ENCODE assay signal across 1 cellular context in genomic region chr20:1427457-1428054, GRCh38.
TF ChIP-seq lines count a peak whose summit lies in the region.

No MANE protein-coding gene starts in this region.

TF ChIP-seq in H1, 55 proteins besides CTCF, POLR2A, EP300 and RAD21 (continued from another document):
- TF ChIP-seq ATF2 (IDR thresholded peaks at IDR 0.05; ENCODE audit: low read length) (peak; percentile 64; the same call in 1 of the 2 replicates), CHD7 (IDR thresholded peaks at IDR 0.05; ENCODE audit: insufficient replicate concordance, low read length) (peak; percentile 33), SUZ12 (IDR thresholded peaks at IDR 0.05; ENCODE audit: low read length) (no peak), POLR2AphosphoS5 (IDR thresholded peaks at IDR 0.05; ENCODE audit: low read depth, low read length) (no peak), USF2 (IDR thresholded peaks at IDR 0.05; ENCODE audit: low read length) (no peak), HDAC2 (IDR thresholded peaks at IDR 0.05; ENCODE audit: borderline replicate concordance in 1 of 2, low read depth in 2 of 2, low read length in 2 of 2) (peak; percentile 96 to 98; a peak in 2 of 4 replicates), TCF12 (IDR thresholded peaks at IDR 0.05; ENCODE audit: low read depth, low read length) (peak; percentile 96), TAF7 (optimal IDR thresholded peaks at IDR 0.05; ENCODE audit: borderline replicate concordance, low read depth, low read length) (peak; percentile 6), TEAD4 (IDR thresholded peaks at IDR 0.05; ENCODE audit: low read depth, low read length) (0 out of 2 replicates have a peak, but pooled peaks have one; percentile 7), YY1 (IDR thresholded peaks at IDR 0.05; ENCODE audit: low read depth, low read length) (no peak; the same call in 1 of the 2 replicates), MAX (IDR thresholded peaks at IDR 0.05) (peak; percentile 57), KDM1A (IDR thresholded peaks at IDR 0.05; ENCODE audit: borderline replicate concordance, low read length) (0 out of 2 replicates have a peak, but pooled peaks have one; percentile 10)
